In genomic region chr3:57597240-57597972, GRCh38 we compare ENCODE assay signal across 1 cellular context.
A peak's percentile ranks its signal among the peaks of the same experiment; 100 is the strongest.
TF ChIP-seq lines count a peak whose summit lies in the region.

ARF4 (minus strand) TSS chr3:57597344; CDS start chr3:57597140, 204 bp downstream.

TF ChIP-seq in HepG2, 621 proteins besides CTCF, POLR2A, EP300 and RAD21 (continued from another document and continues in another):
- no peak for TF ChIP-seq ZBTB4 (CRISPR knock-in tag; IDR thresholded peaks at IDR 0.05; ENCODE audit: borderline replicate concordance)
- peak; percentile 28; the same call in 1 of the 2 replicates for TF ChIP-seq GATAD2A (CRISPR knock-in tag; IDR thresholded peaks at IDR 0.05)
- no peak for TF ChIP-seq NFKBIZ (CRISPR knock-in tag; IDR thresholded peaks at IDR 0.05)
- no peak for TF ChIP-seq ZNF3 (CRISPR knock-in tag; IDR thresholded peaks at IDR 0.05)
- no peak for TF ChIP-seq ZNF460 (CRISPR knock-in tag; IDR thresholded peaks at IDR 0.05; ENCODE audit: borderline replicate concordance)
- no peak for TF ChIP-seq ZNF570 (CRISPR knock-in tag; IDR thresholded peaks at IDR 0.05; ENCODE audit: borderline replicate concordance)
- TF ChIP-seq ATF3 (CRISPR knock-in tag; IDR thresholded peaks at IDR 0.05) = peak; percentile 63
- no peak for TF ChIP-seq ZBTB44 (CRISPR knock-in tag; IDR thresholded peaks at IDR 0.05)
- no peak; the same call in none of the 2 replicates for TF ChIP-seq NFKB2 (CRISPR knock-in tag; IDR thresholded peaks at IDR 0.05; ENCODE audit: borderline replicate concordance)
- TF ChIP-seq TCF12 (IDR thresholded peaks at IDR 0.05) = no peak
- TF ChIP-seq TCF12 (CRISPR knock-in tag; IDR thresholded peaks at IDR 0.05) = 0 out of 2 replicates have a peak, but pooled peaks have one; percentile 68
- TF ChIP-seq TBP (CRISPR knock-in tag; IDR thresholded peaks at IDR 0.05) = no peak
- TF ChIP-seq ATF5 (CRISPR knock-in tag; IDR thresholded peaks at IDR 0.05; ENCODE audit: low read depth) = no peak
- TF ChIP-seq SRSF9 (IDR thresholded peaks at IDR 0.05; ENCODE audit: borderline replicate concordance, insufficient read depth, low read depth, low read length, poor library complexity, severe bottlenecking) = no peak
- no peak for TF ChIP-seq CEBPB (IDR thresholded peaks at IDR 0.05; ENCODE audit: borderline replicate concordance, low read depth, low read length)
- TF ChIP-seq GPN1 (CRISPR knock-in tag; IDR thresholded peaks at IDR 0.05; ENCODE audit: borderline replicate concordance) = no peak
- peak; percentile 72 for TF ChIP-seq THRA (CRISPR knock-in tag; IDR thresholded peaks at IDR 0.05; ENCODE audit: borderline replicate concordance)
- no peak for TF ChIP-seq DMTF1 (CRISPR knock-in tag; IDR thresholded peaks at IDR 0.05)
- TF ChIP-seq ZFYVE20 (CRISPR knock-in tag; IDR thresholded peaks at IDR 0.05; ENCODE audit: borderline replicate concordance, low read depth) = no peak
- 0 out of 2 replicates have a peak, but pooled peaks have one; percentile 6 for TF ChIP-seq NCOA2 (CRISPR knock-in tag; IDR thresholded peaks at IDR 0.05)
- no peak for TF ChIP-seq NBN (conservative IDR thresholded peaks at IDR 0.05)
- TF ChIP-seq IKZF5 (CRISPR knock-in tag; IDR thresholded peaks at IDR 0.05) = peak; percentile 68
- peak; percentile 74; the same call in 1 of the 2 replicates for TF ChIP-seq HDAC1 (CRISPR knock-in tag; IDR thresholded peaks at IDR 0.05)
- TF ChIP-seq PLSCR1 (CRISPR knock-in tag; IDR thresholded peaks at IDR 0.05; ENCODE audit: borderline replicate concordance) = no peak; the same call in 1 of the 2 replicates
- no peak for TF ChIP-seq HNRNPL (IDR thresholded peaks at IDR 0.05; ENCODE audit: low read depth, low read length)
- TF ChIP-seq JDP2 (CRISPR knock-in tag; IDR thresholded peaks at IDR 0.05; ENCODE audit: borderline replicate concordance) = no peak
- peak; percentile 8 for TF ChIP-seq JARID2 (CRISPR knock-in tag; IDR thresholded peaks at IDR 0.05; ENCODE audit: insufficient replicate concordance)
- TF ChIP-seq ZNF7 (CRISPR knock-in tag; IDR thresholded peaks at IDR 0.05) = no peak
- no peak; the same call in 1 of the 2 replicates for TF ChIP-seq HOXA9 (CRISPR knock-in tag; IDR thresholded peaks at IDR 0.05; ENCODE audit: borderline replicate concordance)
- no peak; the same call in 1 of the 2 replicates for TF ChIP-seq SATB2 (CRISPR knock-in tag; IDR thresholded peaks at IDR 0.05)
- peak; percentile 97 for TF ChIP-seq ELF1 (CRISPR knock-in tag; IDR thresholded peaks at IDR 0.05)
- TF ChIP-seq FOXO1 (CRISPR knock-in tag; IDR thresholded peaks at IDR 0.05) = no peak; the same call in 1 of the 2 replicates
- TF ChIP-seq ELF4 (CRISPR knock-in tag; IDR thresholded peaks at IDR 0.05; ENCODE audit: borderline replicate concordance) = peak; percentile 88
- TF ChIP-seq SKIL (CRISPR knock-in tag; IDR thresholded peaks at IDR 0.05; ENCODE audit: borderline replicate concordance) = peak; percentile 37; the same call in 1 of the 2 replicates
- TF ChIP-seq CREBL2 (CRISPR knock-in tag; IDR thresholded peaks at IDR 0.05; ENCODE audit: borderline replicate concordance) = 0 out of 2 replicates have a peak, but pooled peaks have one; percentile 65
- peak; percentile 46; the same call in 1 of the 2 replicates for TF ChIP-seq XBP1 (CRISPR knock-in tag; IDR thresholded peaks at IDR 0.05)
- TF ChIP-seq ZNF484 (CRISPR knock-in tag; IDR thresholded peaks at IDR 0.05; ENCODE audit: borderline replicate concordance, low read depth) = no peak
- TF ChIP-seq MLX (CRISPR knock-in tag; IDR thresholded peaks at IDR 0.05) = no peak; the same call in 1 of the 2 replicates
- TF ChIP-seq ZNF598 (CRISPR knock-in tag; IDR thresholded peaks at IDR 0.05; ENCODE audit: borderline replicate concordance) = peak; percentile 90; the same call in 1 of the 2 replicates
- 0 out of 2 replicates have a peak, but pooled peaks have one; percentile 44 for TF ChIP-seq HOMEZ (CRISPR knock-in tag; IDR thresholded peaks at IDR 0.05; ENCODE audit: low read depth)
- TF ChIP-seq KDM3A (CRISPR knock-in tag; IDR thresholded peaks at IDR 0.05; ENCODE audit: low read depth) = peak; percentile 90
- TF ChIP-seq ZNF557 (CRISPR knock-in tag; IDR thresholded peaks at IDR 0.05) = no peak; the same call in 1 of the 2 replicates
- no peak for TF ChIP-seq BRF2 (CRISPR knock-in tag; IDR thresholded peaks at IDR 0.05)
- TF ChIP-seq SIN3B (IDR thresholded peaks at IDR 0.05; ENCODE audit: low read length) = 0 out of 2 replicates have a peak, but pooled peaks have one; percentile 38
- peak; percentile 83 for TF ChIP-seq CHD2 (IDR thresholded peaks at IDR 0.05; ENCODE audit: low read depth, low read length)
- no peak for TF ChIP-seq HNRNPK (IDR thresholded peaks at IDR 0.05; ENCODE audit: low read depth, low read length, poor library complexity, severe bottlenecking)
